Comparison of ENCODE assay signal across 1 cellular context in genomic region chr20:59032023-59032712, GRCh38.
TF ChIP-seq lines count a peak whose summit lies in the region.

TSS of gene ATP5F1E (minus strand) at chr20:59032335. CDS start at chr20:59032251, 84 bp downstream.

TF ChIP-seq in HepG2, 621 proteins besides CTCF, POLR2A, EP300 and RAD21 (continued from another document and continues in another):
- TF ChIP-seq, protein P1, sequence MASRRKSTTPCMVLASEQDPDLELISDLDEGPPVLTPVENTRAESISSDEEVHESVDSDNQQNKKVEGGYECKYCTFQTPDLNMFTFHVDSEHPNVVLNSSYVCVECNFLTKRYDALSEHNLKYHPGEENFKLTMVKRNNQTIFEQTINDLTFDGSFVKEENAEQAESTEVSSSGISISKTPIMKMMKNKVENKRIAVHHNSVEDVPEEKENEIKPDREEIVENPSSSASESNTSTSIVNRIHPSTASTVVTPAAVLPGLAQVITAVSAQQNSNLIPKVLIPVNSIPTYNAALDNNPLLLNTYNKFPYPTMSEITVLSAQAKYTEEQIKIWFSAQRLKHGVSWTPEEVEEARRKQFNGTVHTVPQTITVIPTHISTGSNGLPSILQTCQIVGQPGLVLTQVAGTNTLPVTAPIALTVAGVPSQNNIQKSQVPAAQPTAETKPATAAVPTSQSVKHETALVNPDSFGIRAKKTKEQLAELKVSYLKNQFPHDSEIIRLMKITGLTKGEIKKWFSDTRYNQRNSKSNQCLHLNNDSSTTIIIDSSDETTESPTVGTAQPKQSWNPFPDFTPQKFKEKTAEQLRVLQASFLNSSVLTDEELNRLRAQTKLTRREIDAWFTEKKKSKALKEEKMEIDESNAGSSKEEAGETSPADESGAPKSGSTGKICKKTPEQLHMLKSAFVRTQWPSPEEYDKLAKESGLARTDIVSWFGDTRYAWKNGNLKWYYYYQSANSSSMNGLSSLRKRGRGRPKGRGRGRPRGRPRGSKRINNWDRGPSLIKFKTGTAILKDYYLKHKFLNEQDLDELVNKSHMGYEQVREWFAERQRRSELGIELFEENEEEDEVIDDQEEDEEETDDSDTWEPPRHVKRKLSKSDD (CRISPR knock-in tag; IDR thresholded peaks at IDR 0.05; ENCODE audit: low read depth): peak; percentile 94
- TF ChIP-seq CENPX (CRISPR knock-in tag; IDR thresholded peaks at IDR 0.05): no peak
- no peak; the same call in 1 of the 2 replicates for TF ChIP-seq THYN1 (CRISPR knock-in tag; IDR thresholded peaks at IDR 0.05; ENCODE audit: borderline replicate concordance, low read depth)
- no peak for TF ChIP-seq ADNP (CRISPR knock-in tag; IDR thresholded peaks at IDR 0.05)
- peak; percentile 98 for TF ChIP-seq ZNF547 (CRISPR knock-in tag; IDR thresholded peaks at IDR 0.05)
- no peak for TF ChIP-seq KAT2B (IDR thresholded peaks at IDR 0.05; ENCODE audit: borderline replicate concordance, low read depth, low read length)
- peak; percentile 35; the same call in 1 of the 2 replicates for TF ChIP-seq HOXD1 (CRISPR knock-in tag; IDR thresholded peaks at IDR 0.05)
- TF ChIP-seq, protein P2, sequence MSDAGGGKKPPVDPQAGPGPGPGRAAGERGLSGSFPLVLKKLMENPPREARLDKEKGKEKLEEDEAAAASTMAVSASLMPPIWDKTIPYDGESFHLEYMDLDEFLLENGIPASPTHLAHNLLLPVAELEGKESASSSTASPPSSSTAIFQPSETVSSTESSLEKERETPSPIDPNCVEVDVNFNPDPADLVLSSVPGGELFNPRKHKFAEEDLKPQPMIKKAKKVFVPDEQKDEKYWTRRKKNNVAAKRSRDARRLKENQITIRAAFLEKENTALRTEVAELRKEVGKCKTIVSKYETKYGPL (CRISPR knock-in tag; IDR thresholded peaks at IDR 0.05): peak; percentile 68; the same call in 1 of the 2 replicates
- TF ChIP-seq KLF12 (CRISPR knock-in tag; IDR thresholded peaks at IDR 0.05; ENCODE audit: borderline replicate concordance): peak; percentile 97
- peak; percentile 94; the same call in 1 of the 2 replicates for TF ChIP-seq NR3C1 (CRISPR knock-in tag; IDR thresholded peaks at IDR 0.05)
- TF ChIP-seq FIP1L1 (IDR thresholded peaks at IDR 0.05; ENCODE audit: borderline replicate concordance, insufficient read depth, low read depth, low read length): no peak
- TF ChIP-seq, protein P3, sequence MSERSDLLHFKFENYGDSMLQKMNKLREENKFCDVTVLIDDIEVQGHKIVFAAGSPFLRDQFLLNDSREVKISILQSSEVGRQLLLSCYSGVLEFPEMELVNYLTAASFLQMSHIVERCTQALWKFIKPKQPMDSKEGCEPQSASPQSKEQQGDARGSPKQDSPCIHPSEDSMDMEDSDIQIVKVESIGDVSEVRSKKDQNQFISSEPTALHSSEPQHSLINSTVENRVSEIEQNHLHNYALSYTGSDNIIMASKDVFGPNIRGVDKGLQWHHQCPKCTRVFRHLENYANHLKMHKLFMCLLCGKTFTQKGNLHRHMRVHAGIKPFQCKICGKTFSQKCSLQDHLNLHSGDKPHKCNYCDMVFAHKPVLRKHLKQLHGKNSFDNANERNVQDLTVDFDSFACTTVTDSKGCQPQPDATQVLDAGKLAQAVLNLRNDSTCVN (CRISPR knock-in tag; IDR thresholded peaks at IDR 0.05; ENCODE audit: borderline replicate concordance): peak; percentile 76
- no peak for TF ChIP-seq ZNF282 (IDR thresholded peaks at IDR 0.05; ENCODE audit: partially characterized antibody)
- TF ChIP-seq ATF3 (CRISPR knock-in tag; IDR thresholded peaks at IDR 0.05): peak; percentile 71
- TF ChIP-seq ZHX2 (IDR thresholded peaks at IDR 0.05; ENCODE audit: low read depth): peak; percentile 77
- TF ChIP-seq ZHX2 (CRISPR knock-in tag; IDR thresholded peaks at IDR 0.05; ENCODE audit: borderline replicate concordance): no peak; the same call in 1 of the 2 replicates
- TF ChIP-seq KDM3A (CRISPR knock-in tag; IDR thresholded peaks at IDR 0.05; ENCODE audit: low read depth): peak; percentile 84
- peak; percentile 31; the same call in 1 of the 2 replicates for TF ChIP-seq U2AF2 (IDR thresholded peaks at IDR 0.05; ENCODE audit: low read depth, low read length)
- peak; percentile 86; the same call in 1 of the 2 replicates for TF ChIP-seq ZNF660 (CRISPR knock-in tag; IDR thresholded peaks at IDR 0.05; ENCODE audit: borderline replicate concordance, low read depth)
- no peak for TF ChIP-seq MBNL3 (CRISPR knock-in tag; conservative IDR thresholded peaks at IDR 0.05)
- peak; percentile 100 for TF ChIP-seq SP4 (CRISPR knock-in tag; IDR thresholded peaks at IDR 0.05)
- TF ChIP-seq MEF2D (CRISPR knock-in tag; IDR thresholded peaks at IDR 0.05): peak; percentile 68; the same call in 1 of the 2 replicates
- peak; percentile 62 for TF ChIP-seq RXRB (CRISPR knock-in tag; IDR thresholded peaks at IDR 0.05; ENCODE audit: borderline replicate concordance)
- no peak for TF ChIP-seq ATF1 (CRISPR knock-in tag; IDR thresholded peaks at IDR 0.05)
- peak; percentile 91 for TF ChIP-seq ZBTB3 (CRISPR knock-in tag; IDR thresholded peaks at IDR 0.05; ENCODE audit: borderline replicate concordance, low read depth)
- TF ChIP-seq, protein P4, sequence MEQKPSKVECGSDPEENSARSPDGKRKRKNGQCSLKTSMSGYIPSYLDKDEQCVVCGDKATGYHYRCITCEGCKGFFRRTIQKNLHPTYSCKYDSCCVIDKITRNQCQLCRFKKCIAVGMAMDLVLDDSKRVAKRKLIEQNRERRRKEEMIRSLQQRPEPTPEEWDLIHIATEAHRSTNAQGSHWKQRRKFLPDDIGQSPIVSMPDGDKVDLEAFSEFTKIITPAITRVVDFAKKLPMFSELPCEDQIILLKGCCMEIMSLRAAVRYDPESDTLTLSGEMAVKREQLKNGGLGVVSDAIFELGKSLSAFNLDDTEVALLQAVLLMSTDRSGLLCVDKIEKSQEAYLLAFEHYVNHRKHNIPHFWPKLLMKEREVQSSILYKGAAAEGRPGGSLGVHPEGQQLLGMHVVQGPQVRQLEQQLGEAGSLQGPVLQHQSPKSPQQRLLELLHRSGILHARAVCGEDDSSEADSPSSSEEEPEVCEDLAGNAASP (CRISPR knock-in tag; IDR thresholded peaks at IDR 0.05; ENCODE audit: borderline replicate concordance): peak; percentile 34; the same call in 1 of the 2 replicates
- TF ChIP-seq ZSCAN29 (CRISPR knock-in tag; conservative IDR thresholded peaks at IDR 0.05): peak; percentile 73; the same call in 1 of the 2 replicates
- TF ChIP-seq CREB1 (IDR thresholded peaks at IDR 0.05): peak; percentile 29; the same call in 1 of the 2 replicates
- TF ChIP-seq CREB1 (CRISPR knock-in tag; IDR thresholded peaks at IDR 0.05): no peak
- TF ChIP-seq ONECUT2 (CRISPR knock-in tag; IDR thresholded peaks at IDR 0.05): peak; percentile 44
- TF ChIP-seq, protein P5, sequence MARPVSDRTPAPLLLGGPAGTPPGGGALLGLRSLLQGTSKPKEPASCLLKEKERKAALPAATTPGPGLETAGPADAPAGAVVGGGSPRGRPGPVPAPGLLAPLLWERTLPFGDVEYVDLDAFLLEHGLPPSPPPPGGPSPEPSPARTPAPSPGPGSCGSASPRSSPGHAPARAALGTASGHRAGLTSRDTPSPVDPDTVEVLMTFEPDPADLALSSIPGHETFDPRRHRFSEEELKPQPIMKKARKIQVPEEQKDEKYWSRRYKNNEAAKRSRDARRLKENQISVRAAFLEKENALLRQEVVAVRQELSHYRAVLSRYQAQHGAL (CRISPR knock-in tag; IDR thresholded peaks at IDR 0.05; ENCODE audit: not compliant biosample characterization): no peak
- TF ChIP-seq ISX (CRISPR knock-in tag; conservative IDR thresholded peaks at IDR 0.05): peak; percentile 96; the same call in 1 of the 2 replicates
- TF ChIP-seq, protein P6, sequence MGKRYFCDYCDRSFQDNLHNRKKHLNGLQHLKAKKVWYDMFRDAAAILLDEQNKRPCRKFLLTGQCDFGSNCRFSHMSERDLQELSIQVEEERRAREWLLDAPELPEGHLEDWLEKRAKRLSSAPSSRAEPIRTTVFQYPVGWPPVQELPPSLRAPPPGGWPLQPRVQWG (CRISPR knock-in tag; IDR thresholded peaks at IDR 0.05; ENCODE audit: borderline replicate concordance, low read depth): no peak; the same call in 1 of the 2 replicates
- TF ChIP-seq, protein P7, sequence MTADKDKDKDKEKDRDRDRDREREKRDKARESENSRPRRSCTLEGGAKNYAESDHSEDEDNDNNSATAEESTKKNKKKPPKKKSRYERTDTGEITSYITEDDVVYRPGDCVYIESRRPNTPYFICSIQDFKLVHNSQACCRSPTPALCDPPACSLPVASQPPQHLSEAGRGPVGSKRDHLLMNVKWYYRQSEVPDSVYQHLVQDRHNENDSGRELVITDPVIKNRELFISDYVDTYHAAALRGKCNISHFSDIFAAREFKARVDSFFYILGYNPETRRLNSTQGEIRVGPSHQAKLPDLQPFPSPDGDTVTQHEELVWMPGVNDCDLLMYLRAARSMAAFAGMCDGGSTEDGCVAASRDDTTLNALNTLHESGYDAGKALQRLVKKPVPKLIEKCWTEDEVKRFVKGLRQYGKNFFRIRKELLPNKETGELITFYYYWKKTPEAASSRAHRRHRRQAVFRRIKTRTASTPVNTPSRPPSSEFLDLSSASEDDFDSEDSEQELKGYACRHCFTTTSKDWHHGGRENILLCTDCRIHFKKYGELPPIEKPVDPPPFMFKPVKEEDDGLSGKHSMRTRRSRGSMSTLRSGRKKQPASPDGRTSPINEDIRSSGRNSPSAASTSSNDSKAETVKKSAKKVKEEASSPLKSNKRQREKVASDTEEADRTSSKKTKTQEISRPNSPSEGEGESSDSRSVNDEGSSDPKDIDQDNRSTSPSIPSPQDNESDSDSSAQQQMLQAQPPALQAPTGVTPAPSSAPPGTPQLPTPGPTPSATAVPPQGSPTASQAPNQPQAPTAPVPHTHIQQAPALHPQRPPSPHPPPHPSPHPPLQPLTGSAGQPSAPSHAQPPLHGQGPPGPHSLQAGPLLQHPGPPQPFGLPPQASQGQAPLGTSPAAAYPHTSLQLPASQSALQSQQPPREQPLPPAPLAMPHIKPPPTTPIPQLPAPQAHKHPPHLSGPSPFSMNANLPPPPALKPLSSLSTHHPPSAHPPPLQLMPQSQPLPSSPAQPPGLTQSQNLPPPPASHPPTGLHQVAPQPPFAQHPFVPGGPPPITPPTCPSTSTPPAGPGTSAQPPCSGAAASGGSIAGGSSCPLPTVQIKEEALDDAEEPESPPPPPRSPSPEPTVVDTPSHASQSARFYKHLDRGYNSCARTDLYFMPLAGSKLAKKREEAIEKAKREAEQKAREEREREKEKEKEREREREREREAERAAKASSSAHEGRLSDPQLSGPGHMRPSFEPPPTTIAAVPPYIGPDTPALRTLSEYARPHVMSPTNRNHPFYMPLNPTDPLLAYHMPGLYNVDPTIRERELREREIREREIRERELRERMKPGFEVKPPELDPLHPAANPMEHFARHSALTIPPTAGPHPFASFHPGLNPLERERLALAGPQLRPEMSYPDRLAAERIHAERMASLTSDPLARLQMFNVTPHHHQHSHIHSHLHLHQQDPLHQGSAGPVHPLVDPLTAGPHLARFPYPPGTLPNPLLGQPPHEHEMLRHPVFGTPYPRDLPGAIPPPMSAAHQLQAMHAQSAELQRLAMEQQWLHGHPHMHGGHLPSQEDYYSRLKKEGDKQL (CRISPR knock-in tag; IDR thresholded peaks at IDR 0.05; ENCODE audit: low read depth): 0 out of 2 replicates have a peak, but pooled peaks have one; percentile 8
